In genomic region chr6:28597924-28598323, GRCh38 we compare ENCODE assay signal across 12 cellular contexts.
DNase-seq lines count a peak whose midpoint lies in the region; ATAC-seq and TF ChIP-seq lines count a peak whose summit lies in the region.
"Had no signal": no experiment of that assay in that cellular context is flagged by ENCODE, and none has a peak within 500 bp of the region (broad histone marks: within the 10 kb centered on the region; RNA-seq: fewer than 3 reads in every experiment).

No MANE protein-coding gene starts in this region.

- H3K9me2 ChIP-seq in PC-3 (replicated peaks; ENCODE audit: low read length): no peaks in the 10 kb centered on the region

- no TSS peak for BruUV-seq in PC-3 (replicated peaks; lab: Mats Ljungman, UMichigan)

- H3K27ac Mint-ChIP-seq in activated T-cell treated with anti-CD3 and anti-CD28 coated beads, Interleukin-2, amount 50 U/mL, for 72 hours: no peak overlapping the region
- H3K27ac Mint-ChIP-seq in stimulated activated naive CD8-positive, alpha-beta T cell treated with anti-CD3 and anti-CD28 coated beads, Interleukin-15, amount 100 ng/mL, for 72 hours: no peak overlapping the region
- H3K27ac Mint-ChIP-seq: naive thymus-derived CD4-positive, alpha-beta T cell had no signal

- H3K9ac ChIP-seq in PC-3 (ENCODE audit: low read length): no peak overlapping the region

- peaks cover 8% of the 10 kb centered on the region for H3K4me1 Mint-ChIP-seq in activated T-cell treated with anti-CD3 and anti-CD28 coated beads, Interleukin-2, amount 50 U/mL, for 72 hours (ENCODE audit: low read depth)
- no peaks in the 10 kb centered on the region for H3K4me1 Mint-ChIP-seq in stimulated activated naive CD8-positive, alpha-beta T cell treated with anti-CD3 and anti-CD28 coated beads, Interleukin-15, amount 100 ng/mL, for 72 hours

- peaks cover 43% of the 10 kb centered on the region for H3K27me3 Mint-ChIP-seq in activated T-cell treated with anti-CD3 and anti-CD28 coated beads, Interleukin-2, amount 50 U/mL, for 72 hours (ENCODE audit: low read depth)
- H3K27me3 Mint-ChIP-seq in stimulated activated naive CD8-positive, alpha-beta T cell treated with anti-CD3 and anti-CD28 coated beads, Interleukin-15, amount 100 ng/mL, for 72 hours: peaks cover 59% of the 10 kb centered on the region

- H3K4me3 ChIP-seq in PC-3 (ENCODE audit: low read length): peak overlapping the region; percentile 70
- peak overlapping the region; percentile 38 for H3K4me3 ChIP-seq in ectodermal cell (ENCODE audit: insufficient read depth, low read depth, low read length)
- H3K4me3 ChIP-seq in transverse colon: no peak overlapping the region

- POLR2A ChIA-PET in PC-3 (lab: Charles Lee; ENCODE audit: unreplicated experiment): no interaction called here

- H3K27ac ChIP-seq in PC-3 (ENCODE audit: low read length) (no peak overlapping the region), ectodermal cell (ENCODE audit: insufficient read depth, low read depth, low read length, poor library complexity, severe bottlenecking) (no peak overlapping the region), transverse colon (no peak overlapping the region)

- 6 to 11% methylated on average over 9 of the region's 10 CpGs for WGBS in ectodermal cell, 2 experiments
- WGBS in transverse colon (ENCODE audit: low coverage in 1 of 2), 2 donors: 30 to 39% methylated on average over 7 to 10 of the region's 10 CpGs

- TF ChIP-seq POLR2A in transverse colon (IDR thresholded peaks at IDR 0.05): no peak

- no peak for DNase-seq in activated T-cell treated with anti-CD3 and anti-CD28 coated beads, Interleukin-2, amount 50 U/mL, for 72 hours
- no peak for DNase-seq in activated T-cell treated with anti-CD3 and anti-CD28 coated beads, Interleukin-2, amount 50 U/mL, for 48 hours
- DNase-seq in PC-3 (peak; percentile 22), GDM1 (lab: John Stamatoyannopoulos, UW) (no peak), Right ventricle myocardium superior (no peak), transverse colon (no peak)
- no peak for DNase-seq in stimulated activated naive CD8-positive, alpha-beta T cell treated with anti-CD3 and anti-CD28 coated beads, Interleukin-15, amount 100 ng/mL, for 72 hours
- DNase-seq: KG1, T1000 had no signal

- in situ Hi-C loops in transverse colon (cut with MboI; ENCODE audit: low pct_ligation_motif_present in 1 of 4, low pct_unique_long_range_greater_than_20kb in 1 of 4, low sequenced_read_pairs in 3 of 4): no loop called here

- no peaks in the 10 kb centered on the region for H4K20me1 ChIP-seq in PC-3 (ENCODE audit: low read length)

- no peak for TF ChIP-seq CTCF in PC-3 (conservative IDR thresholded peaks at IDR 0.05; ENCODE audit: low read depth, low read length)
- no peak for TF ChIP-seq CTCF in transverse colon (IDR thresholded peaks at IDR 0.05)

- no peaks in the 10 kb centered on the region for H3K27me3 ChIP-seq in PC-3 (ENCODE audit: low read length)
- peaks cover 4% of the 10 kb centered on the region for H3K27me3 ChIP-seq in ectodermal cell (ENCODE audit: control insufficient read depth, insufficient read depth, low read length, poor library complexity, severe bottlenecking)
- peaks cover 50% of the 10 kb centered on the region for H3K27me3 ChIP-seq in transverse colon

- H3K4me3 Mint-ChIP-seq in activated T-cell treated with anti-CD3 and anti-CD28 coated beads, Interleukin-2, amount 50 U/mL, for 72 hours: peak overlapping the region; percentile 64 to 71
- peak overlapping the region; percentile 12 to 65 for H3K4me3 Mint-ChIP-seq in stimulated activated naive CD8-positive, alpha-beta T cell treated with anti-CD3 and anti-CD28 coated beads, Interleukin-15, amount 100 ng/mL, for 72 hours
- H3K4me3 Mint-ChIP-seq: CD4-positive, CD25-positive, alpha-beta regulatory T cell had no signal

- H3F3A ChIP-seq in PC-3 (ENCODE audit: low read length, unreplicated experiment): no peaks in the 10 kb centered on the region

- no peaks in the 10 kb centered on the region for H3K79me2 ChIP-seq in PC-3 (ENCODE audit: low read length)

- no peak for TF ChIP-seq EP300 in transverse colon (IDR thresholded peaks at IDR 0.05; ENCODE audit: low read depth)

- CTCF ChIA-PET in PC-3 (lab: Charles Lee): no interaction called here

- peak overlapping the region; percentile 73 for H3K4me2 ChIP-seq in PC-3 (ENCODE audit: low read length)

- H3K9me3 ChIP-seq in PC-3 (ENCODE audit: low read length) (no peaks in the 10 kb centered on the region), ectodermal cell (ENCODE audit: control insufficient read depth, low read length) (no peaks in the 10 kb centered on the region), transverse colon (no peaks in the 10 kb centered on the region)

- H3K4me1 ChIP-seq in PC-3 (ENCODE audit: insufficient read depth, low read length) (no peaks in the 10 kb centered on the region), ectodermal cell (ENCODE audit: control insufficient read depth, insufficient read depth, low read length) (no peaks in the 10 kb centered on the region), transverse colon (no peaks in the 10 kb centered on the region)

- no peak for ATAC-seq in activated T-cell treated with anti-CD3 and anti-CD28 coated beads, Interleukin-2, amount 50 U/mL, for 72 hours (replicated peaks in 1 of 2)
- ATAC-seq in PC-3 (peak; percentile 65), Right ventricle myocardium superior (ENCODE audit: poor library complexity) (no peak)
- ATAC-seq in stimulated activated naive CD8-positive, alpha-beta T cell treated with anti-CD3 and anti-CD28 coated beads, Interleukin-15, amount 100 ng/mL, for 72 hours: no peak
- ATAC-seq: naive thymus-derived CD4-positive, alpha-beta T cell had no signal

- H3K36me3 Mint-ChIP-seq in activated T-cell treated with anti-CD3 and anti-CD28 coated beads, Interleukin-2, amount 50 U/mL, for 72 hours (ENCODE audit: insufficient read depth in 2 of 2): peaks cover 0 to 1% of the 10 kb centered on the region in 2 donors
- H3K36me3 Mint-ChIP-seq: CD4-positive, CD25-positive, alpha-beta regulatory T cell; naive thymus-derived CD4-positive, alpha-beta T cell had no signal

- intact Hi-C loops in PC-3 (cut with micrococcal nuclease): no loop called here
- intact Hi-C loops in Right ventricle myocardium superior (cut with DNase I): no loop called here
- intact Hi-C loops in transverse colon (cut with DNase I; ENCODE audit: low total_unique reads): no loop called here

- H2AFZ ChIP-seq in PC-3 (ENCODE audit: low read length): peak overlapping the region; percentile 78

- H3K9me3 Mint-ChIP-seq in activated T-cell treated with anti-CD3 and anti-CD28 coated beads, Interleukin-2, amount 50 U/mL, for 72 hours: no peaks in the 10 kb centered on the region
- H3K9me3 Mint-ChIP-seq in stimulated activated naive CD8-positive, alpha-beta T cell treated with anti-CD3 and anti-CD28 coated beads, Interleukin-15, amount 100 ng/mL, for 72 hours: peaks cover 0 to 7% of the 10 kb centered on the region in 2 donors

- H3K36me3 ChIP-seq in PC-3 (ENCODE audit: low read depth, low read length) (no peaks in the 10 kb centered on the region), ectodermal cell (ENCODE audit: control insufficient read depth, insufficient read depth, low read length) (no peaks in the 10 kb centered on the region), transverse colon (no peaks in the 10 kb centered on the region)

Comparison
In these comparisons a context has a peak if more than half of its experiments do, and no peak if none do; other contexts are left out.
1. H3K4me3 ChIP-seq: peak in PC-3 (single experiment) and ectodermal cell (single experiment); none in transverse colon (0 of 4).